In the genomic region with DNA sequence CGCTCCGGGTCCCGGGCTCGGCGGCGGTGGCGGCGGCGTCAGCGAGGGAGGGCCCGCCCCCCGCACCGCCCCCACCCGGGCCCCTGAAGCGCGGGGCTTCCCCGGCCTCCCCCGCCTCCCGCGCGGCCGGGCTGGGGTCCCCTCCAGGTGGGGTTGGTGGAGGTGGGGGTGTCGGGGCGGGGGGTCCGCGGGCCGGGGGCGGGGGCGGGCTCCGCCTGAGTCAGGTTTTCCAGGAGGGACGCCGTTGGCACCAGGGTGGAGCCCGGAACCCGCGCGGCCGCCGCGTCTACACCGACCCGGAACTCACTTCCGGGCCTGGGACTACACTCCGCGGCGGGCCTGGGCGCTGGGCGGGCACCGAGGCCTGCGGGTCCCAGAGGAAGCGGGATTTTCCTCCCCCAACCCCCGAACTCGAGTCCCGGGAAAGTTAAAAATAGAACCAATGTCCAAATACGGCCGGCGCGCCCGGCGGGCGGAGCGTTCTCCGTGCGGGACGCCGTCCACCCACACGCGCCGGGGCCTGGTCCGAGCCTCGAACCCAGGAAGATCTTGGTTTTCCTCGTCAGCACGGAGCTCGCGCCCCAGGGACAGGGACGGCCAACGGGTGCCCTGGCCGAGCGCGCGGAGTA, we compare ENCODE assay signal across 8 cellular contexts. TPM values are rescaled to one million over a fixed set of nuclear protein-coding genes. Genes with fewer than 3 reads are reported as not detected.
DNase-seq lines count a peak whose midpoint lies in the region; ATAC-seq and TF ChIP-seq lines count a peak whose summit lies in the region.

No MANE protein-coding gene starts in this region.

- H3K36me3 ChIP-seq in BLaER1 (peaks cover 21% of the 10 kb centered on the region), Peyer's patch (peaks cover 0 to 32% (median 0%) of the 10 kb centered on the region in 3 donors)

- H4K20me1 ChIP-seq in BLaER1, result peaks cover 49% of the 10 kb centered on the region

- H3K27ac ChIP-seq in BLaER1 (peak overlapping the region; percentile 92), Peyer's patch (peak overlapping the region; percentile 88 to 99 (median 94))

- H3K9me3 Mint-ChIP-seq in glutamatergic neuron (ENCODE audit: unreplicated experiment), result peaks cover 1% of the 10 kb centered on the region
- H3K9me3 Mint-ChIP-seq in progenitor cell of endocrine pancreas (ENCODE audit: low read depth), result no peaks in the 10 kb centered on the region

- TF ChIP-seq POLR2A in Peyer's patch (IDR thresholded peaks at IDR 0.05), result peak in 1 of 2 donors; percentile 18

- H3K4me3 ChIP-seq in BLaER1 (peak overlapping the region; percentile 76), Peyer's patch (peak overlapping the region; percentile 65 to 92 (median 84))

- peaks cover 5% of the 10 kb centered on the region for H3K36me3 Mint-ChIP-seq in glutamatergic neuron (ENCODE audit: unreplicated experiment)
- peaks cover 8% of the 10 kb centered on the region for H3K36me3 Mint-ChIP-seq in progenitor cell of endocrine pancreas (ENCODE audit: insufficient read depth)

- peak overlapping the region; percentile 98 for H3K4me2 ChIP-seq in BLaER1

- H3K27ac Mint-ChIP-seq in glutamatergic neuron (ENCODE audit: unreplicated experiment) (no peak overlapping the region), progenitor cell of endocrine pancreas (no peak overlapping the region)

- H3K9ac ChIP-seq in BLaER1, result peak overlapping the region; percentile 84

- ATAC-seq in GM21825 (IDR thresholded peaks at IDR 0.05; ENCODE audit: unreplicated experiment) (peak; percentile 24), HG03432 (IDR thresholded peaks at IDR 0.05; ENCODE audit: unreplicated experiment) (no peak)

- no peaks in the 10 kb centered on the region for H3K9me3 ChIP-seq in BLaER1
- no peaks in the 10 kb centered on the region for H3K9me3 ChIP-seq in Peyer's patch

- H3K4me1 Mint-ChIP-seq in glutamatergic neuron (ENCODE audit: low read depth, unreplicated experiment) (peaks cover 16% of the 10 kb centered on the region), progenitor cell of endocrine pancreas (ENCODE audit: low read depth) (peaks cover 17% of the 10 kb centered on the region)

- DNase-seq in Peyer's patch (peak; percentile 66 to 85 (median 82)), glutamatergic neuron (peak; percentile 43), progenitor cell of endocrine pancreas (ENCODE audit: low spot score, unreplicated experiment) (no peak), NCI-H526 treated with DMSO at 0.1 percent for 48 hours (lab: John Stamatoyannopoulos, UW) (no peak)
- DNase-seq in activated naive CD4-positive, alpha-beta T cell treated with Interleukin-2 at 50 U/mL for 16 hours, result peak; percentile 70

- H3K27me3 ChIP-seq in BLaER1 (no peaks in the 10 kb centered on the region), Peyer's patch (no peaks in the 10 kb centered on the region)

- TF ChIP-seq CTCF in Peyer's patch (IDR thresholded peaks at IDR 0.05) (no peak), glutamatergic neuron (IDR thresholded peaks at IDR 0.05; ENCODE audit: partially characterized antibody, unreplicated experiment) (no peak), progenitor cell of endocrine pancreas (IDR thresholded peaks at IDR 0.05; ENCODE audit: unreplicated experiment) (no peak)

- H3K27me3 Mint-ChIP-seq in glutamatergic neuron (ENCODE audit: unreplicated experiment) (peaks cover 11% of the 10 kb centered on the region), progenitor cell of endocrine pancreas (peaks cover 3% of the 10 kb centered on the region)

- H3K4me3 Mint-ChIP-seq in glutamatergic neuron (ENCODE audit: unreplicated experiment) (no peak overlapping the region), progenitor cell of endocrine pancreas (ENCODE audit: low read depth) (peak overlapping the region; percentile 71)

- H3K4me1 ChIP-seq in BLaER1 (peaks cover 63% of the 10 kb centered on the region), Peyer's patch (peaks cover 0 to 65% (median 23%) of the 10 kb centered on the region in 4 donors)

RNA-seq across cellular contexts. Expression of a gene that starts 6.6 kb away (rescaled TPM):
- 100 to 1,000 TPM; 144 to 232 (median 179) TPM for total RNA-seq in Peyer's patch
- 58.5 TPM for total RNA-seq in glutamatergic neuron (ENCODE audit: unreplicated experiment)
- 64.4 and 84.0 TPM in 2 replicates for total RNA-seq in progenitor cell of endocrine pancreas

RNA-seq across cellular contexts. Expression of a gene that starts 29.8 kb away (rescaled TPM):
- total RNA-seq in Peyer's patch (10 to 100 TPM; 33.0 to 66.2 (median 59.5) TPM), glutamatergic neuron (ENCODE audit: unreplicated experiment) (46.4 TPM), progenitor cell of endocrine pancreas (41.6 and 44.8 TPM in 2 replicates)

RNA-seq across cellular contexts. Expression of a gene that starts 30.6 kb away (rescaled TPM):
- 100 to 1,000 TPM in 1 of 4 donors, 10 to 100 TPM in 3; 60.9 to 163 (median 64.7) TPM for total RNA-seq in Peyer's patch
- 42.4 TPM for total RNA-seq in glutamatergic neuron (ENCODE audit: unreplicated experiment)
- 27.1 and 29.8 TPM in 2 replicates for total RNA-seq in progenitor cell of endocrine pancreas

Comparison
In these comparisons a context has a peak if more than half of its experiments do, and no peak if none do; other contexts are left out.
1. DNase-seq: peak in Peyer's patch (3 of 3), activated naive CD4-positive, alpha-beta T cell treated with Interleukin-2 at 50 U/mL for 16 hours (single experiment) and glutamatergic neuron (single experiment); none in progenitor cell of endocrine pancreas (single experiment) and NCI-H526 treated with DMSO at 0.1 percent for 48 hours (single experiment).